Comparison of ENCODE assay signal across 8 cellular contexts in the genomic region with DNA sequence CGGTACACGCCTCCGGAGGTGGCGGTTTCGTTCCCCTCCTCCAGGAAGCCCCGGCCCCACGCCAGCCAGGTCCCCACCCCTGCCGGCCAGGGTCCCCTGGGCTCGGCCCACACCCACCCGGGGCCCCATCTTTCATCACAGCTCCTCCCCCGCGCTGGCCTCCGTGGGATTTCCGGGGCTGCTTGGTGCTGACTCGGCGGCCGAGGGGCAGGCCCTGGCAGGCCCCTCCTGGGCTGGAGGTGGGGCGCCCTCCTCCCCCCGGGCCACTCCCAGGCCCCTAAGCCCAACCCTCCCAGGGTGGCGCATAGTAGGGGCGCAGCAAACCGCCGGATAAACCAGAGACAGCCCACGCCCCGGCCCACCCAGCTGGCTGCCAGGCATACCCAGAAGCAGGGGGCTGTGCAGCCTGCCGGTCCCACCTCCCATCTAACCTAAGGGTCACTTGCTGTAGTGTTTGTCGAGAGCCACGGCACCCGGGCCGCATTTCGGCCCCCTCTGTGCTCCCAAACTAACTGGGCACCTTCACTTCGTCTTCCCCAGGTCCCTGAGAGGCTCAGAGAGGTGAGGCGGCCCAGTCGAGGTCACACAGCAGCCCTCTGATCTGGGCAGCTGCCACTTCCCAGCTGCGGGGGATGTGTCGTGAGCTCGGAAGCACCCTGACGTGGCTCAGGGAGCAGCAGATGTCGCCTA. TPM values are rescaled to one million over a fixed set of nuclear protein-coding genes. Genes with fewer than 3 reads are reported as not detected.
DNase-seq lines count a peak whose midpoint lies in the region; ATAC-seq, FAIRE-seq and TF ChIP-seq lines count a peak whose summit lies in the region.

No MANE protein-coding gene starts in this region.

- peak overlapping the region; percentile 92 to 94 for H3K27ac ChIP-seq in kidney (ENCODE audit: low read depth in 2 of 2, low read length in 2 of 2)

- peak overlapping the region; percentile 86 for H3K27ac Mint-ChIP-seq in activated CD4-positive, alpha-beta T cell treated with anti-CD3 and anti-CD28 coated beads for 36 hours
- peak overlapping the region; percentile 83 to 84 for H3K27ac Mint-ChIP-seq in activated naive CD4-positive, alpha-beta T cell treated with anti-CD3 and anti-CD28 coated beads, Interleukin-2, amount 50 U/mL, for 72 hours
- H3K27ac Mint-ChIP-seq in stimulated activated naive CD8-positive, alpha-beta T cell treated with anti-CD3 and anti-CD28 coated beads, Interleukin-15, amount 100 ng/mL, for 72 hours, result peak overlapping the region; percentile 81 to 95

- peak; percentile 40 for ATAC-seq in activated CD4-positive, alpha-beta T cell treated with anti-CD3 and anti-CD28 coated beads for 36 hours
- no peak for ATAC-seq in activated naive CD4-positive, alpha-beta T cell treated with anti-CD3 and anti-CD28 coated beads, Interleukin-2, amount 50 U/mL, for 72 hours
- ATAC-seq in stimulated activated naive CD8-positive, alpha-beta T cell treated with anti-CD3 and anti-CD28 coated beads, Interleukin-15, amount 100 ng/mL, for 72 hours, result peak; percentile 49
- no peak for ATAC-seq in HG02973 (IDR thresholded peaks at IDR 0.05; ENCODE audit: unreplicated experiment)

- peak; percentile 70 for DNase-seq in activated CD4-positive, alpha-beta T cell treated with anti-CD3 and anti-CD28 coated beads for 36 hours
- no peak for DNase-seq in activated CD4-positive, alpha-beta T cell treated with anti-CD3 and anti-CD28 coated beads for 1 hour
- no peak for DNase-seq in activated naive CD4-positive, alpha-beta T cell treated with anti-CD3 and anti-CD28 coated beads, Interleukin-2, amount 50 U/mL, for 72 hours (ENCODE audit: low spot score in 2 of 2)
- DNase-seq in kidney, result peak; percentile 91
- DNase-seq in stimulated activated naive CD8-positive, alpha-beta T cell treated with anti-CD3 and anti-CD28 coated beads, Interleukin-15, amount 100 ng/mL, for 72 hours, result peak in 1 of 2 donors; percentile 55
- no peak for DNase-seq in HCEC 1CT
- no peak for DNase-seq in posterior vena cava (ENCODE audit: low spot score)

- intact Hi-C loops in activated CD4-positive, alpha-beta T cell treated with anti-CD3 and anti-CD28 coated beads for 36 hours (cut with DNase I, micrococcal nuclease), result loop anchor here in 1 of 2 experiments (5.0 kb wide), 1 partner anchor 53 kb away; a partner anchor contains a TSS
- intact Hi-C loops in kidney (cut with DNase I), result no loop called here
- intact Hi-C loops in posterior vena cava (cut with DNase I), result no loop called here

- peaks cover 22 to 47% of the 10 kb centered on the region in 2 donors for H3K4me1 ChIP-seq in kidney (ENCODE audit: control insufficient read depth in 1 of 2, insufficient read depth in 1 of 2, low read depth in 1 of 2, low read length in 2 of 2)

- CTCF ChIA-PET in activated CD4-positive, alpha-beta T cell treated with anti-CD3 and anti-CD28 coated beads for 36 hours (lab: Charles Lee), result no interaction called here

- H3K9me3 Mint-ChIP-seq in activated CD4-positive, alpha-beta T cell treated with anti-CD3 and anti-CD28 coated beads for 36 hours (ENCODE audit: low read depth), result no peaks in the 10 kb centered on the region
- no peaks in the 10 kb centered on the region for H3K9me3 Mint-ChIP-seq in activated naive CD4-positive, alpha-beta T cell treated with anti-CD3 and anti-CD28 coated beads, Interleukin-2, amount 50 U/mL, for 72 hours
- H3K9me3 Mint-ChIP-seq in stimulated activated naive CD8-positive, alpha-beta T cell treated with anti-CD3 and anti-CD28 coated beads, Interleukin-15, amount 100 ng/mL, for 72 hours, result no peaks in the 10 kb centered on the region

- H3K27me3 Mint-ChIP-seq in activated CD4-positive, alpha-beta T cell treated with anti-CD3 and anti-CD28 coated beads for 36 hours, result no peaks in the 10 kb centered on the region
- no peaks in the 10 kb centered on the region for H3K27me3 Mint-ChIP-seq in stimulated activated naive CD8-positive, alpha-beta T cell treated with anti-CD3 and anti-CD28 coated beads, Interleukin-15, amount 100 ng/mL, for 72 hours

- H3K4me3 ChIP-seq in kidney (ENCODE audit: low read length in 2 of 2), result no peak overlapping the region

- POLR2A ChIA-PET in activated CD4-positive, alpha-beta T cell treated with anti-CD3 and anti-CD28 coated beads for 36 hours (lab: Charles Lee), result no interaction called here

- no peak for TF ChIP-seq CTCF in kidney (IDR thresholded peaks at IDR 0.05; ENCODE audit: borderline replicate concordance, extremely low read depth, insufficient read depth)

- H3K9ac ChIP-seq in kidney (ENCODE audit: low read length in 2 of 2), result peak overlapping the region in 1 of 2 donors; percentile 75

- no peaks in the 10 kb centered on the region for H3K9me3 ChIP-seq in kidney (ENCODE audit: control insufficient read depth in 1 of 2, low read length in 2 of 2)

- H3K4me3 Mint-ChIP-seq in activated CD4-positive, alpha-beta T cell treated with anti-CD3 and anti-CD28 coated beads for 36 hours, result peak overlapping the region; percentile 57
- H3K4me3 Mint-ChIP-seq in stimulated activated naive CD8-positive, alpha-beta T cell treated with anti-CD3 and anti-CD28 coated beads, Interleukin-15, amount 100 ng/mL, for 72 hours, result peak overlapping the region; percentile 71 to 72

- H3K36me3 Mint-ChIP-seq in activated CD4-positive, alpha-beta T cell treated with anti-CD3 and anti-CD28 coated beads for 36 hours (ENCODE audit: low read depth), result peaks cover 24% of the 10 kb centered on the region
- H3K36me3 Mint-ChIP-seq in activated naive CD4-positive, alpha-beta T cell treated with anti-CD3 and anti-CD28 coated beads, Interleukin-2, amount 50 U/mL, for 72 hours, result no peaks in the 10 kb centered on the region

- no peak for FAIRE-seq in kidney (lab: Jason Lieb, UNC)

- peaks cover 50% of the 10 kb centered on the region for H3K4me1 Mint-ChIP-seq in activated CD4-positive, alpha-beta T cell treated with anti-CD3 and anti-CD28 coated beads for 36 hours
- peaks cover 81% of the 10 kb centered on the region for H3K4me1 Mint-ChIP-seq in stimulated activated naive CD8-positive, alpha-beta T cell treated with anti-CD3 and anti-CD28 coated beads, Interleukin-15, amount 100 ng/mL, for 72 hours

- H3K36me3 ChIP-seq in kidney (ENCODE audit: control insufficient read depth in 1 of 2, insufficient read depth in 2 of 2, low read length in 2 of 2), result no peaks in the 10 kb centered on the region

RNA-seq across cellular contexts. Expression of a gene that starts 6.6 kb away (rescaled TPM):
- 10 to 100 TPM; 24.0 to 26.4 TPM for total RNA-seq in activated CD4-positive, alpha-beta T cell treated with anti-CD3 and anti-CD28 coated beads for 36 hours
- total RNA-seq in activated naive CD4-positive, alpha-beta T cell treated with anti-CD3 and anti-CD28 coated beads, Interleukin-2, amount 50 U/mL, for 72 hours, result 10 to 100 TPM; 23.4 to 26.0 TPM
- total RNA-seq in kidney (53.2 TPM), posterior vena cava (10 to 100 TPM; 41.8 to 50.6 TPM)
- polyA plus RNA-seq in kidney (ENCODE audit: insufficient read depth, low read depth, low replicate concordance), result 8.9 TPM

RNA-seq across cellular contexts. Expression of a gene that starts 52.5 kb away (rescaled TPM):
- total RNA-seq in activated CD4-positive, alpha-beta T cell treated with anti-CD3 and anti-CD28 coated beads for 36 hours, result 10 to 100 TPM; 23.0 to 37.3 TPM
- total RNA-seq in activated naive CD4-positive, alpha-beta T cell treated with anti-CD3 and anti-CD28 coated beads, Interleukin-2, amount 50 U/mL, for 72 hours, result 10 to 100 TPM; 28.0 to 30.6 TPM
- total RNA-seq in kidney (25.0 TPM), posterior vena cava (10 to 100 TPM; 14.4 to 16.1 TPM)
- polyA plus RNA-seq in kidney (ENCODE audit: insufficient read depth, low read depth, low replicate concordance), result 9.8 TPM

Comparison
In these comparisons a context has a peak if more than half of its experiments do, and no peak if none do; other contexts are left out.
1. DNase-seq: peak in activated CD4-positive, alpha-beta T cell treated with anti-CD3 and anti-CD28 coated beads for 36 hours (single experiment) and kidney (single experiment); none in activated CD4-positive, alpha-beta T cell treated with anti-CD3 and anti-CD28 coated beads for 1 hour (single experiment), activated naive CD4-positive, alpha-beta T cell treated with anti-CD3 and anti-CD28 coated beads, Interleukin-2, amount 50 U/mL, for 72 hours (0 of 2), HCEC 1CT (single experiment) and posterior vena cava (single experiment).
2. ATAC-seq: peak in activated CD4-positive, alpha-beta T cell treated with anti-CD3 and anti-CD28 coated beads for 36 hours (single experiment) and stimulated activated naive CD8-positive, alpha-beta T cell treated with anti-CD3 and anti-CD28 coated beads, Interleukin-15, amount 100 ng/mL, for 72 hours (single experiment); none in activated naive CD4-positive, alpha-beta T cell treated with anti-CD3 and anti-CD28 coated beads, Interleukin-2, amount 50 U/mL, for 72 hours (0 of 2) and HG02973 (single experiment).
3. Peak in every context shown above with its lines, with median percentiles within 50 percentile points of each other: H3K27ac Mint-ChIP-seq.